Comparison of ENCODE assay signal across 11 cellular contexts in genomic region chr1:16717174-16718108, GRCh38. TPM values are rescaled to one million over a fixed set of nuclear protein-coding genes. Genes with fewer than 3 reads are reported as not detected.
DNase-seq lines count a peak whose midpoint lies in the region; ATAC-seq and TF ChIP-seq lines count a peak whose summit lies in the region.
"Had no signal": no experiment of that assay in that cellular context is flagged by ENCODE, and none has a peak within 500 bp of the region (broad histone marks: within the 10 kb centered on the region; RNA-seq: fewer than 3 reads in every experiment).

No MANE protein-coding gene starts in this region.

- H3K4me3 ChIP-seq in choroid plexus epithelial cell (ENCODE audit: low read depth, low read length): no peak overlapping the region
- H3K4me3 ChIP-seq: tibial artery had no signal

- H3K36me3 Mint-ChIP-seq in HFFc6 (ENCODE audit: low read depth): no peaks in the 10 kb centered on the region

- H3K9me3 Mint-ChIP-seq in HFFc6: no peaks in the 10 kb centered on the region
- H3K9me3 Mint-ChIP-seq: CD4-positive, alpha-beta T cell had no signal

- no peak for ATAC-seq in GM21526 (IDR thresholded peaks at IDR 0.05; ENCODE audit: low FRiP score, unreplicated experiment)
- no peak for ATAC-seq in GM18868 (IDR thresholded peaks at IDR 0.05; ENCODE audit: unreplicated experiment)

- H3K27ac ChIP-seq in RWPE1: no peak overlapping the region
- H3K27ac ChIP-seq: tibial artery had no signal

- TF ChIP-seq CTCF in HFFc6 (IDR thresholded peaks at IDR 0.05) (no peak), choroid plexus epithelial cell (conservative IDR thresholded peaks at IDR 0.05; ENCODE audit: low read depth, low read length) (no peak), RWPE1 (conservative IDR thresholded peaks at IDR 0.05; ENCODE audit: low read depth) (no peak)

- no peak overlapping the region for H3K27ac Mint-ChIP-seq in HFFc6
- H3K27ac Mint-ChIP-seq: CD4-positive, alpha-beta T cell had no signal

- no peak overlapping the region for H3K4me3 Mint-ChIP-seq in HFFc6
- H3K4me3 Mint-ChIP-seq: CD4-positive, alpha-beta T cell had no signal

- peaks cover 47% of the 10 kb centered on the region for H3K27me3 Mint-ChIP-seq in HFFc6 (ENCODE audit: insufficient read depth)

- no peaks in the 10 kb centered on the region for H3K4me1 Mint-ChIP-seq in HFFc6 (ENCODE audit: low read depth)

- CTCF ChIA-PET in RWPE1 (lab: Yijun Ruan, JAX): interaction anchor here (0.6 to 1.4 kb wide), 5 partner anchors 9 to 193 kb away, joined by 3 to 4 read pairs (median 3); no protein-coding TSS in a partner anchor

- DNase-seq in CD1c-positive myeloid dendritic cell (ENCODE audit: extremely low spot score) (peak; percentile 0), HFFc6 (peak; percentile 12), choroid plexus epithelial cell (ENCODE audit: low read depth) (peak; percentile 34), mesenteric fat pad (ENCODE audit: low spot score) (peak; percentile 91), SHP77 (lab: John Stamatoyannopoulos, UW) (no peak), RWPE1 (ENCODE audit: low spot score) (no peak)
- DNase-seq: T1000 had no signal

- POLR2A ChIA-PET in RWPE1 (lab: Yijun Ruan, JAX; ENCODE audit: low non-redundant PET): no interaction called here

RNA-seq across cellular contexts. Expression of gene RNU1-4, which starts 22.9 kb away (rescaled TPM):
- total RNA-seq in HFFc6 (2021; fragmentation: NEBNext Ultra II Directional; extraction: Animal tissue kit (Norgen Biotek cat#: 25700)): 1,000 to 10,000 TPM; 1,191 to 2,394 (median 1,819) TPM
- 6,165 TPM for total RNA-seq in mesenteric fat pad

RNA-seq across cellular contexts. Expression of gene RNU1-3, which starts 50.7 kb away (rescaled TPM):
- total RNA-seq in HFFc6 (2021; fragmentation: NEBNext Ultra II Directional; extraction: Animal tissue kit (Norgen Biotek cat#: 25700)): 1,000 to 10,000 TPM; 1,191 to 2,394 (median 1,819) TPM
- 6,165 TPM for total RNA-seq in mesenteric fat pad

Comparison
In these comparisons a context has a peak if more than half of its experiments do, and no peak if none do; other contexts are left out.
1. DNase-seq: peak in CD1c-positive myeloid dendritic cell (single experiment), HFFc6 (single experiment), choroid plexus epithelial cell (single experiment) and mesenteric fat pad (single experiment); none in SHP77 (0 of 2) and RWPE1 (single experiment).